ENCODE assay signal across 13 cellular contexts in the genomic region with DNA sequence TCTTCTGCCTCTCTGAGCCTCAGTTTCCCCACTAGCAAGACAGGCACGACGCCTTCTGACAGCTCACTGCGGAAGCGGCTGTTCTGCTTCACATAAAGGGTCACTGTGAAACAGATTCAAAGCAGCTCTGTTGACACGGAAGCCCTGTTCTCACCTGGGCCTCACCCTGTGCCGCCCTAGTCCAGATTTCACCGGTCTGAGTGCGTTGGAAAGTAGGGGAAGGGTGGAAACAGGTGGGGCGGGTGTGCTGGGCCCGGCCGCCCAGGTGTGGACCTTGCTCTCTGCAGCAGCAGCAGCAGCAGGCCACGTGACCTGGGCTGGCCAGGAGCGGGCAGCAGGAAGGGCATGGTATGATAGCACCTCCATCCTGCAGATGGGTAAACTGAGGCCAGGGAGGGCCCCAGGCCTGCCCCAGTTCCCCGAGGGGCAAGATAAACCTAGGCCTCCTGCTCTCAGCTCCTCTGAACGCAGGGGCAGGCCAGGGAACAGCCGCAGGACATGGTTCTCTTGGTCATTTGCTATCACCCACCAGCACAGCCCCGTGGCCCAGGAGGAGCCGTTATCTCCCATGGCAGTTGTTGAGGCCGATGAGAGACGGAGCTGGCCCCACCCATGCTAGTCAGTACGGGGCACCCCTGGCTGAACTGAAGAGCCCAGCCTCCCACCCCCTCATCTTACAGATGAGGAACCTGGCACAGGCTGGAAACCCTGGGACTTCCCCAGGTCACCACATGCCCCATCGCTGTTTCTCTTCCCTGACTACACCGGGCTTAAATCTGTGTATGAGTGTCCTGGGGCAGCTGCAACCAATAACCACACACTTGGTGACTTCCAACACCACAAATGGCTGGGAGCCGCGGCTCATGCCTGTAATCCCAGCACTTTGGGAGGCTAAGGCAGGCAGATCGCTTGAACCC. TPM values are rescaled to one million over a fixed set of nuclear protein-coding genes. Genes with fewer than 3 reads are reported as not detected.
DNase-seq lines count a peak whose midpoint lies in the region; ATAC-seq and TF ChIP-seq lines count a peak whose summit lies in the region.
"Had no signal": no experiment of that assay in that cellular context is flagged by ENCODE, and none has a peak within 500 bp of the region (broad histone marks: within the 10 kb centered on the region; RNA-seq: fewer than 3 reads in every experiment).

No MANE protein-coding gene starts in this region.

- no peaks in the 10 kb centered on the region for H3K27me3 ChIP-seq in body of pancreas
- H3K27me3 ChIP-seq: neutrophil had no signal

- TF ChIP-seq CTCF in body of pancreas (IDR thresholded peaks at IDR 0.05), result no peak

- peak; percentile 22 to 71 (median 68) for TF ChIP-seq POLR2A in body of pancreas (IDR thresholded peaks at IDR 0.05)

- DNase-seq in CMK (ENCODE audit: low read depth), result peak; percentile 92
- peak; percentile 89 to 95 (median 94) for DNase-seq in body of pancreas
- peak; percentile 77 for DNase-seq in myocyte (ENCODE audit: low read depth)
- no peak for DNase-seq in superior temporal gyrus (ENCODE audit: extremely low spot score)
- DNase-seq in T-helper 1 cell, result no peak
- DNase-seq in DMS 273 (lab: John Stamatoyannopoulos, UW; ENCODE audit: unreplicated experiment), result no peak
- DNase-seq: activated CD8-positive, alpha-beta memory T cell treated with anti-CD3 and anti-CD28 coated beads, Interleukin-2, amount 10 ng/mL, durations not matched to agents 7 days and 5 days; CD8-positive, alpha-beta T cell had no signal

- whole genome bisulfite sequencing in body of pancreas, 2 donors, result 34 to 44% methylated on average over 21 to 26 of the region's 26 CpGs

- H3K27ac ChIP-seq in body of pancreas, result peak overlapping the region; percentile 79 to 95 (median 92)
- H3K27ac ChIP-seq: neutrophil had no signal

- intact Hi-C loops in body of pancreas (cut with DNase I), result no loop called here

- H3K4me1 ChIP-seq in body of pancreas, result peaks cover 67% of the 10 kb centered on the region

- ATAC-seq in HG02678 (IDR thresholded peaks at IDR 0.05; ENCODE audit: unreplicated experiment) (peak; percentile 57), body of pancreas (peak; percentile 85), HG03039 (IDR thresholded peaks at IDR 0.05; ENCODE audit: unreplicated experiment) (no peak)
- ATAC-seq: activated CD8-positive, alpha-beta memory T cell treated with anti-CD3 and anti-CD28 coated beads, Interleukin-2, amount 10 ng/mL, durations not matched to agents 7 days and 5 days; CD8-positive, alpha-beta T cell had no signal

- no peaks in the 10 kb centered on the region for H3K9me3 ChIP-seq in body of pancreas
- H3K9me3 ChIP-seq: neutrophil had no signal

- peaks cover 0 to 2% of the 10 kb centered on the region in 2 donors for H3K36me3 ChIP-seq in body of pancreas (replicated peaks in 1 of 2; ENCODE audit: insufficient read depth in 1 of 2, low read depth in 2 of 2)

- H3K4me3 ChIP-seq in body of pancreas, result no peak overlapping the region

RNA-seq across cellular contexts. Expression of a gene that starts 12.1 kb away (rescaled TPM):
- 100 to 1,000 TPM in 1 of 2 donors, 10 to 100 TPM in 1; 55.8 to 145 TPM for total RNA-seq in body of pancreas
- total RNA-seq in myocyte, result 65.9 and 68.6 TPM in 2 replicates
- polyA plus RNA-seq in myocyte (2012), result 60.2 TPM

RNA-seq across cellular contexts. Expression of a gene that starts 33.8 kb away (rescaled TPM):
- total RNA-seq in body of pancreas (10 to 100 TPM in 1 of 2 donors, 1 to 10 TPM in 1; 4.9 to 24.6 TPM), myocyte (not detected in 2 replicates)
- polyA plus RNA-seq in myocyte (2012), result not detected
- total RNA-seq: activated CD8-positive, alpha-beta memory T cell treated with anti-CD3 and anti-CD28 coated beads, Interleukin-2, amount 10 ng/mL, durations not matched to agents 7 days and 5 days; CD8-positive, alpha-beta T cell; frontal cortex; RPMI7951 had no signal

RNA-seq across cellular contexts. Expression of a gene that starts 44.6 kb away (rescaled TPM):
- total RNA-seq in body of pancreas, result 100 to 1,000 TPM; 113 to 129 TPM
- total RNA-seq in myocyte, result 286 and 586 TPM in 2 replicates
- 116 TPM for polyA plus RNA-seq in myocyte (2012)

RNA-seq across cellular contexts. Expression of a gene that starts 47.4 kb away (rescaled TPM):
- total RNA-seq in body of pancreas (10 to 100 TPM; 31.4 to 36.6 TPM), myocyte (36.5 and 46.1 TPM in 2 replicates)
- polyA plus RNA-seq in myocyte (2012), result 19.5 TPM

RNA-seq across cellular contexts. Expression of a gene that starts 48.3 kb away (rescaled TPM):
- total RNA-seq in body of pancreas (1 to 10 TPM; 1.3 to 4.9 TPM), myocyte (9.9 and 12.3 TPM in 2 replicates)
- 11.2 TPM for polyA plus RNA-seq in myocyte (2012)

Comparison
In these comparisons a context has a peak if more than half of its experiments do, and no peak if none do; other contexts are left out.
1. DNase-seq: peak in CMK (single experiment), body of pancreas (4 of 4) and myocyte (single experiment); none in superior temporal gyrus (single experiment), T-helper 1 cell (0 of 5) and DMS 273 (single experiment).